8 cellular contexts compared by ENCODE assay signal in genomic region chr9:38068866-38069628, GRCh38. TPM values are rescaled to one million over a fixed set of nuclear protein-coding genes. Genes with fewer than 3 reads are reported as not detected.
DNase-seq lines count a peak whose midpoint lies in the region; ATAC-seq and TF ChIP-seq lines count a peak whose summit lies in the region.

TSS of gene SHB (minus strand) at chr9:38069227. CDS start at chr9:38068645, 582 bp downstream.

- no peak for TF ChIP-seq EP300 in suprapubic skin (IDR thresholded peaks at IDR 0.05)

- intact Hi-C loops in Caco-2 (cut with micrococcal nuclease; ENCODE audit: unreplicated experiment): loop anchor here (1.0 to 2.0 kb wide), 3 partner anchors 45 to 164 kb away; partner anchors contain the start of gene SLC25A51

- H3K4me3 ChIP-seq in Caco-2 (ENCODE audit: low read depth, low read length) (peak within 1 kb of the TSS; percentile 92), SJCRH30 (peak within 1 kb of the TSS; percentile 100), suprapubic skin (peak within 1 kb of the TSS; percentile 79)

- peaks cover 40% of the 10 kb centered on the region for H3K36me3 Mint-ChIP-seq in Caco-2 (ENCODE audit: insufficient read depth, unreplicated experiment)

- H3K9me3 ChIP-seq in Caco-2 (no peaks in the 10 kb centered on the region), SJCRH30 (replicated peaks) (no peaks in the 10 kb centered on the region), suprapubic skin (no peaks in the 10 kb centered on the region)

- peak; percentile 37 to 69 for TF ChIP-seq POLR2A in suprapubic skin (IDR thresholded peaks at IDR 0.05)

- peak within 1 kb of the TSS; percentile 95 for H3K4me3 Mint-ChIP-seq in Caco-2 (ENCODE audit: unreplicated experiment)

- peak; percentile 39 for ATAC-seq in GM21447 (IDR thresholded peaks at IDR 0.05; ENCODE audit: unreplicated experiment)

- TF ChIP-seq CTCF in Caco-2 (IDR thresholded peaks at IDR 0.05; ENCODE audit: insufficient read depth in 1 of 2, low read depth in 1 of 2, low read length in 1 of 2, severe bottlenecking in 1 of 2, unreplicated experiment in 1 of 2) (no peak), suprapubic skin (IDR thresholded peaks at IDR 0.05) (peak in 1 of 2 donors; percentile 30)

- H3K9me3 Mint-ChIP-seq in Caco-2 (ENCODE audit: unreplicated experiment): no peaks in the 10 kb centered on the region

- H3K27me3 ChIP-seq in Caco-2 (replicated peaks; ENCODE audit: control insufficient read depth, insufficient read depth, low read length) (no peaks in the 10 kb centered on the region), SJCRH30 (no peaks in the 10 kb centered on the region), suprapubic skin (no peaks in the 10 kb centered on the region)

- BruUV-seq in Caco-2 (replicated peaks; lab: Mats Ljungman, UMichigan): no TSS peak

- DNase-seq in Caco-2 (peak; percentile 81 to 84), HuH-7 (ENCODE audit: low spot score) (peak; percentile 80), SJCRH30 (peak in 1 of 2 experiments; percentile 85), glomerular endothelial cell (ENCODE audit: extremely low read depth, low read depth, low spot score) (no peak), occipital lobe (lab: John Stamatoyannopoulos, UW) (peak; percentile 75), suprapubic skin (ENCODE audit: low spot score in 2 of 2) (peak; percentile 84 to 88)
- DNase-seq in activated naive CD4-positive, alpha-beta T cell treated with Interleukin-2 at 50 U/mL for 16 hours: peak; percentile 83

- H3K36me3 ChIP-seq in Caco-2 (ENCODE audit: control insufficient read depth, insufficient read depth, low read length) (no peaks in the 10 kb centered on the region), SJCRH30 (no peaks in the 10 kb centered on the region), suprapubic skin (no peaks in the 10 kb centered on the region)

- CTCF ChIA-PET in Caco-2 (lab: Charles Lee): interaction anchor here (1.3 to 1.8 kb wide), 2 partner anchors 19 to 156 kb away, joined by 4 to 5 read pairs; no protein-coding TSS in a partner anchor

- peak within 1 kb of the TSS; percentile 83 for H3K27ac Mint-ChIP-seq in Caco-2 (ENCODE audit: unreplicated experiment)

- peaks cover 24% of the 10 kb centered on the region for H3K4me1 Mint-ChIP-seq in Caco-2 (ENCODE audit: low read depth, unreplicated experiment)

- H3K4me1 ChIP-seq in Caco-2 (peaks cover 32% of the 10 kb centered on the region), SJCRH30 (peaks cover 8% of the 10 kb centered on the region), suprapubic skin (peaks cover 50% of the 10 kb centered on the region)

- no peaks in the 10 kb centered on the region for H3K27me3 Mint-ChIP-seq in Caco-2 (ENCODE audit: insufficient read depth, unreplicated experiment)

- POLR2A ChIA-PET in Caco-2 (lab: Charles Lee): interaction anchor here (0.6 to 0.9 kb wide), 3 partner anchors 22 to 142 kb away, joined by 3 to 4 read pairs (median 4); no protein-coding TSS in a partner anchor

- 2% methylated on average over 19 of the region's 110 CpGs for WGBS in suprapubic skin

- peak within 1 kb of the TSS; percentile 91 for H3K27ac ChIP-seq in SJCRH30
- peak within 1 kb of the TSS; percentile 90 for H3K27ac ChIP-seq in suprapubic skin

RNA-seq across cellular contexts. Expression of gene SHB, which starts in this region (rescaled TPM):
- 18.3 and 18.4 TPM in 2 replicates for total RNA-seq in Caco-2 (2022)
- 14.7 and 14.9 TPM in 2 replicates for total RNA-seq in SJCRH30 (2014; rRNA removed; shearing (Covaris generic))
- total RNA-seq in glomerular endothelial cell: 42.1 and 42.8 TPM in 2 replicates
- total RNA-seq in occipital lobe: 14.2 TPM
- total RNA-seq in suprapubic skin: 10 to 100 TPM; 12.3 to 22.9 (median 16.3) TPM
